In genomic region chr6:143054329-143054728, GRCh38 we compare ENCODE assay signal across 8 cellular contexts.
"Had no signal": no experiment of that assay in that cellular context is flagged by ENCODE, and none has a peak within 500 bp of the region (broad histone marks: within the 10 kb centered on the region; RNA-seq: fewer than 3 reads in every experiment).

No MANE protein-coding gene starts in this region.

- DNase-seq: GM23248, GOT3, H7, KG1 had no signal

- ATAC-seq: HCT116 had no signal

- H3K4me3 ChIP-seq: GM23248, HAP-1 had no signal

- H3K9ac ChIP-seq: GM23248 had no signal

- H3K9me3 ChIP-seq: HAP-1 had no signal

- H3K4me1 ChIP-seq: HAP-1 had no signal

- H3K36me3 ChIP-seq: HAP-1 had no signal

- H2AFZ ChIP-seq: GM23248 had no signal

- H3K4me3 Mint-ChIP-seq: IgD-negative memory B cell had no signal

- FAIRE-seq: HTR-8/SVneo had no signal

- H3K36me3 Mint-ChIP-seq: IgD-negative memory B cell had no signal

- H3K9me3 Mint-ChIP-seq: IgD-negative memory B cell had no signal

- H3K27ac ChIP-seq: GM23248 had no signal
